9 cellular contexts compared by ENCODE assay signal in genomic region chr11:43920598-43921419, GRCh38. TPM values are rescaled to one million over a fixed set of nuclear protein-coding genes. Genes with fewer than 3 reads are reported as not detected.
DNase-seq lines count a peak whose midpoint lies in the region; ATAC-seq, FAIRE-seq and TF ChIP-seq lines count a peak whose summit lies in the region.
"Had no signal": no experiment of that assay in that cellular context is flagged by ENCODE, and none has a peak within 500 bp of the region (broad histone marks: within the 10 kb centered on the region; RNA-seq: fewer than 3 reads in every experiment).

No MANE protein-coding gene starts in this region.

- no peak overlapping the region for H3K23ac ChIP-seq in mesendoderm (ENCODE audit: low read length)

- no peak overlapping the region for H2BK15ac ChIP-seq in mesendoderm (replicated peaks; ENCODE audit: low read depth)

- peaks cover 7% of the 10 kb centered on the region; the same call in 1 of the 2 replicates for H3K36me3 ChIP-seq in ACC112 (ENCODE audit: insufficient read depth, low read length)
- no peaks in the 10 kb centered on the region for H3K36me3 ChIP-seq in bronchial epithelial cell (ENCODE audit: control insufficient read depth, insufficient read depth, low read length)
- H3K36me3 ChIP-seq in mesendoderm (ENCODE audit: control insufficient read depth, insufficient read depth, low read length) = no peaks in the 10 kb centered on the region

- H3K27ac ChIP-seq in ACC112 (ENCODE audit: low read depth, low read length) = peak overlapping the region; percentile 97
- H3K27ac ChIP-seq in mesendoderm (ENCODE audit: low read depth, low read length) = no peak overlapping the region
- H3K27ac ChIP-seq: cardiac muscle cell had no signal

- no peak overlapping the region for H3K56ac ChIP-seq in mesendoderm (ENCODE audit: low read length)

- no peak overlapping the region for H3K18ac ChIP-seq in mesendoderm (ENCODE audit: low read length)

- no peak overlapping the region for H3K9ac ChIP-seq in mesendoderm (ENCODE audit: low read length)

- H2BK5ac ChIP-seq in mesendoderm (ENCODE audit: low read length) = no peak overlapping the region

- no peak overlapping the region for H3K4ac ChIP-seq in mesendoderm (ENCODE audit: low read depth, low read length)

- no peak overlapping the region for H3K4me2 ChIP-seq in mesendoderm (ENCODE audit: low read length)

- no peak overlapping the region for H4K8ac ChIP-seq in mesendoderm (ENCODE audit: low read depth, low read length)

- DNase-seq in NCI-H1694 (lab: John Stamatoyannopoulos, UW) = peak; percentile 55
- peak; percentile 100 for DNase-seq in bronchial epithelial cell (ENCODE audit: low read depth)
- peak; percentile 62 for DNase-seq in mesendoderm
- no peak for DNase-seq in putamen (ENCODE audit: low spot score)
- no peak for DNase-seq in inferior parietal cortex (ENCODE audit: extremely low spot score)

- H3K79me1 ChIP-seq in mesendoderm (ENCODE audit: low read length) = no peaks in the 10 kb centered on the region

- H2AFZ ChIP-seq in ACC112 (ENCODE audit: low read length, unreplicated experiment) = no peak overlapping the region

- H3K27me3 ChIP-seq in ACC112 (ENCODE audit: insufficient read depth, low read length) = no peaks in the 10 kb centered on the region
- H3K27me3 ChIP-seq in bronchial epithelial cell (ENCODE audit: control insufficient read depth, insufficient read depth, low read length) = no peaks in the 10 kb centered on the region
- H3K27me3 ChIP-seq in mesendoderm (ENCODE audit: insufficient read depth, low read length, poor library complexity) = no peaks in the 10 kb centered on the region
- H3K27me3 ChIP-seq: cardiac muscle cell had no signal

- no peak overlapping the region for H2BK120ac ChIP-seq in mesendoderm (ENCODE audit: low read depth, low read length)

- H3K4me1 ChIP-seq in ACC112 (ENCODE audit: control insufficient read depth, insufficient read depth, low read length, unreplicated experiment) = peaks cover 45% of the 10 kb centered on the region
- no peaks in the 10 kb centered on the region for H3K4me1 ChIP-seq in mesendoderm (ENCODE audit: control insufficient read depth, low read depth, low read length)

- H3K79me2 ChIP-seq in ACC112 (ENCODE audit: control insufficient read depth, insufficient read depth, low read length, unreplicated experiment) (no peaks in the 10 kb centered on the region), mesendoderm (ENCODE audit: control insufficient read depth, insufficient read depth, low read length) (no peaks in the 10 kb centered on the region)

- WGBS in mesendoderm (ENCODE audit: extremely low coverage, insufficient coverage, low lambda C conversion rate) = no CpG with 5 or more reads among the region's 10 CpGs

- no peak for TF ChIP-seq CTCF in bronchial epithelial cell (IDR thresholded peaks at IDR 0.05; ENCODE audit: insufficient read depth, low read length, severe bottlenecking)

- ATAC-seq in GM21390 (IDR thresholded peaks at IDR 0.05; ENCODE audit: unreplicated experiment) (peak; percentile 49), GM18511 (IDR thresholded peaks at IDR 0.05; ENCODE audit: unreplicated experiment) (no peak)

- FAIRE-seq in bronchial epithelial cell (lab: Jason Lieb, UNC) = peak; percentile 88

- H2AK5ac ChIP-seq in mesendoderm (ENCODE audit: low read length) = no peak overlapping the region

- no peak overlapping the region for H4K5ac ChIP-seq in mesendoderm (ENCODE audit: low read length)

- no peak overlapping the region for H3K4me3 ChIP-seq in ACC112 (ENCODE audit: low read depth, low read length)
- H3K4me3 ChIP-seq in bronchial epithelial cell (ENCODE audit: low read depth, low read length) = no peak overlapping the region
- no peak overlapping the region for H3K4me3 ChIP-seq in mesendoderm (ENCODE audit: low read length)
- H3K4me3 ChIP-seq: cardiac muscle cell had no signal

RNA-seq across cellular contexts. Expression of gene C11orf96, which starts 21.6 kb away (rescaled TPM):
- total RNA-seq in bronchial epithelial cell = 0.26 TPM in 2 replicates
- 0.58 TPM for polyA plus RNA-seq in mesendoderm (2013, experiment 1 of 2)
- polyA plus RNA-seq in mesendoderm (2013, experiment 2 of 2) = 0.63 TPM

RNA-seq across cellular contexts. Expression of gene ALKBH3, which starts 40.2 kb away (rescaled TPM):
- 67.7 and 78.0 TPM in 2 replicates for total RNA-seq in bronchial epithelial cell
- 14.1 TPM for polyA plus RNA-seq in mesendoderm (2013, experiment 1 of 2)
- 14.0 TPM for polyA plus RNA-seq in mesendoderm (2013, experiment 2 of 2)

Comparison
In these comparisons a context has a peak if more than half of its experiments do, and no peak if none do; other contexts are left out.
1. DNase-seq: peak in NCI-H1694 (single experiment), bronchial epithelial cell (single experiment) and mesendoderm (single experiment); none in putamen (single experiment) and inferior parietal cortex (single experiment).